ENCODE assay signal across 1 cellular context in genomic region chr16:30515275-30515674, GRCh38.
TF ChIP-seq lines count a peak whose summit lies in the region.

No MANE protein-coding gene starts in this region.

TF ChIP-seq in HEK293T, 16 proteins besides CTCF, POLR2A, EP300 and RAD21:
- TF ChIP-seq BHLHE40 (IDR thresholded peaks at IDR 0.05; ENCODE audit: borderline replicate concordance) = no peak
- TF ChIP-seq SUZ12 (IDR thresholded peaks at IDR 0.05) = no peak
- TF ChIP-seq, protein P1, sequence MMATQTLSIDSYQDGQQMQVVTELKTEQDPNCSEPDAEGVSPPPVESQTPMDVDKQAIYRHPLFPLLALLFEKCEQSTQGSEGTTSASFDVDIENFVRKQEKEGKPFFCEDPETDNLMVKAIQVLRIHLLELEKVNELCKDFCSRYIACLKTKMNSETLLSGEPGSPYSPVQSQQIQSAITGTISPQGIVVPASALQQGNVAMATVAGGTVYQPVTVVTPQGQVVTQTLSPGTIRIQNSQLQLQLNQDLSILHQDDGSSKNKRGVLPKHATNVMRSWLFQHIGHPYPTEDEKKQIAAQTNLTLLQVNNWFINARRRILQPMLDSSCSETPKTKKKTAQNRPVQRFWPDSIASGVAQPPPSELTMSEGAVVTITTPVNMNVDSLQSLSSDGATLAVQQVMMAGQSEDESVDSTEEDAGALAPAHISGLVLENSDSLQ (IDR thresholded peaks at IDR 0.05) = no peak
- TF ChIP-seq ARNT (IDR thresholded peaks at IDR 0.05) = no peak
- TF ChIP-seq SP1 (IDR thresholded peaks at IDR 0.05) = no peak
- TF ChIP-seq FOXK2 (IDR thresholded peaks at IDR 0.05) = no peak
- TF ChIP-seq NFRKB (IDR thresholded peaks at IDR 0.05) = no peak
- no peak for TF ChIP-seq ZNF384 (IDR thresholded peaks at IDR 0.05)
